In the genomic region with DNA sequence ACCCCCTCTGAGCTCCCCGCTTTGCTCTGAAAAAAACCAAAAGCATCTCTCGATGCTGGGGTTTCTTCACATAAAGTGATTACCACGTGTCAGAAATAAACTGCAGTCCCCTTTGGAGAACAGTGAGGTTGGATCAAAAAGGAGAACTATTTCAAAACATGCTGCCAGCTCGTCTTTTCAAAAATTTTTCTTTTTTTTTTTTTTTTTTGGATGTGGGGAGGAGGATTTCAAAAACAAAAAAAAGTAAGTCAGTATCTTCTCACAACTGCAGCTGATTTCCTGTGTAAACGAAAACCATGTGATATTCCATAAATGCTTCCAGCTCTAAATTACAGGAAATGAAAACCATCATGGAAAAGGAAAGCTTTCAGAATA, we compare ENCODE assay signal across 8 cellular contexts.
DNase-seq lines count a peak whose midpoint lies in the region; ATAC-seq and TF ChIP-seq lines count a peak whose summit lies in the region.

No MANE protein-coding gene starts in this region.

- H3K27me3 ChIP-seq in brain microvascular endothelial cell (replicated peaks), result no peaks in the 10 kb centered on the region

- no peak for TF ChIP-seq CTCF in brain microvascular endothelial cell (IDR thresholded peaks at IDR 0.05; ENCODE audit: low read depth, low read length, missing control alignments)

- H3K27ac ChIP-seq in brain microvascular endothelial cell, result peak overlapping the region; percentile 25
- peak overlapping the region; percentile 97 for H3K27ac ChIP-seq in substantia nigra (ENCODE audit: low read depth, low read length, poor library complexity, severe bottlenecking)

- H3K4me3 ChIP-seq in brain microvascular endothelial cell (ENCODE audit: low read depth, low read length), result peak overlapping the region; percentile 60

- ATAC-seq in left lobe of liver, result peak; percentile 21

- in situ Hi-C loops in KBM-7 (cut with MboI; ENCODE audit: low pct_unique_long_range_greater_than_20kb, low sequenced_read_pairs) (no loop called here), brain microvascular endothelial cell (cut with HindIII; ENCODE audit: low pct_ligation_motif_present, low sequenced_read_pairs) (no loop called here)

- no peaks in the 10 kb centered on the region for H3K36me3 ChIP-seq in brain microvascular endothelial cell (replicated peaks)

- peak; percentile 29 for DNase-seq in AG08395 (ENCODE audit: low spot score)
- peak; percentile 12 for DNase-seq in KBM-7
- no peak for DNase-seq in brain microvascular endothelial cell
- DNase-seq in left lobe of liver (ENCODE audit: low spot score), result no peak
- DNase-seq in substantia nigra (lab: John Stamatoyannopoulos, UW), result no peak
- DNase-seq in kidney glomerular epithelial cell (lab: John Stamatoyannopoulos, UW), result no peak
- DNase-seq in HuH-7 (ENCODE audit: low spot score), result no peak
- DNase-seq in amygdala (lab: John Stamatoyannopoulos, UW), result no peak

Comparison
In these comparisons a context has a peak if more than half of its experiments do, and no peak if none do; other contexts are left out.
1. DNase-seq: peak in AG08395 (single experiment) and KBM-7 (single experiment); none in brain microvascular endothelial cell (single experiment), left lobe of liver (single experiment), substantia nigra (0 of 49), kidney glomerular epithelial cell (single experiment), HuH-7 (single experiment) and amygdala (0 of 56).